In genomic region chr2:72204156-72204781, GRCh38 we compare ENCODE assay signal across 2 cellular contexts.
A peak's percentile ranks its signal among the peaks of the same experiment; 100 is the strongest.
TF ChIP-seq lines count a peak whose summit lies in the region.

No MANE protein-coding gene starts in this region.

TF ChIP-seq in SK-N-SH treated with all-trans-retinoic acid at 6 μM for 48 hours, 23 proteins besides CTCF, POLR2A, EP300 and RAD21 (continued from another document):
- TF ChIP-seq ZNF70 (CRISPR knock-in tag; IDR thresholded peaks at IDR 0.05) (peak; percentile 61; the same call in 1 of the 2 replicates), ZFP30 (CRISPR knock-in tag; IDR thresholded peaks at IDR 0.05) (0 out of 2 replicates have a peak, but pooled peaks have one; percentile 5), PPARA (CRISPR knock-in tag; IDR thresholded peaks at IDR 0.05; ENCODE audit: borderline replicate concordance) (no peak; the same call in 1 of the 2 replicates), POU6F1 (CRISPR knock-in tag; IDR thresholded peaks at IDR 0.05; ENCODE audit: borderline replicate concordance, low read depth) (no peak), GLIS3 (CRISPR knock-in tag; IDR thresholded peaks at IDR 0.05) (peak; percentile 1; the same call in 1 of the 2 replicates), BACH2 (CRISPR knock-in tag; IDR thresholded peaks at IDR 0.05; ENCODE audit: borderline replicate concordance) (no peak), CREB5 (CRISPR knock-in tag; IDR thresholded peaks at IDR 0.05; ENCODE audit: low read depth) (peak; percentile 51; the same call in 1 of the 2 replicates), ESRRG (CRISPR knock-in tag; IDR thresholded peaks at IDR 0.05) (no peak), ARNTL (CRISPR knock-in tag; IDR thresholded peaks at IDR 0.05; ENCODE audit: borderline replicate concordance, low read depth) (0 out of 2 replicates have a peak, but pooled peaks have one; percentile 20), TOX (CRISPR knock-in tag; IDR thresholded peaks at IDR 0.05; ENCODE audit: borderline replicate concordance) (peak; percentile 48; the same call in 1 of the 2 replicates)

TF ChIP-seq in HepG2, 621 proteins besides CTCF, POLR2A, EP300 and RAD21 (continued from another document):
- TF ChIP-seq ARID5B (CRISPR knock-in tag; IDR thresholded peaks at IDR 0.05) (peak; percentile 72), NR2F6 (IDR thresholded peaks at IDR 0.05) (0 out of 2 replicates have a peak, but pooled peaks have one; percentile 29), NR2F6 (CRISPR knock-in tag; IDR thresholded peaks at IDR 0.05) (no peak), TBL1XR1 (IDR thresholded peaks at IDR 0.05; ENCODE audit: borderline replicate concordance, low read length, partially characterized antibody) (peak; percentile 37), FOXP1 (IDR thresholded peaks at IDR 0.05) (no peak), FOXP1 (CRISPR knock-in tag; IDR thresholded peaks at IDR 0.05) (peak; percentile 49; the same call in 1 of the 2 replicates)
- TF ChIP-seq, protein P1, sequence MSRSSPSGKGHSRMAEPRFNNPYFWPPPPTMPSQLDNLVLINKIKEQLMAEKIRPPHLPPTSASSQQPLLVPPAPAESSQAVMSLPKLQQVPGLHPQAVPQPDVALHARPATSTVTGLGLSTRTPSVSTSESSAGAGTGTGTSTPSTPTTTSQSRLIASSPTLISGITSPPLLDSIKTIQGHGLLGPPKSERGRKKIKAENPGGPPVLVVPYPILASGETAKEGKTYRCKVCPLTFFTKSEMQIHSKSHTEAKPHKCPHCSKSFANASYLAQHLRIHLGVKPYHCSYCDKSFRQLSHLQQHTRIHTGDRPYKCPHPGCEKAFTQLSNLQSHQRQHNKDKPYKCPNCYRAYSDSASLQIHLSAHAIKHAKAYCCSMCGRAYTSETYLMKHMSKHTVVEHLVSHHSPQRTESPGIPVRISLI (CRISPR knock-in tag; IDR thresholded peaks at IDR 0.05; ENCODE audit: borderline replicate concordance) = peak; percentile 85
